Comparison of ENCODE assay signal across 1 cellular context in genomic region chr1:17069452-17070162, GRCh38.
TF ChIP-seq lines count a peak whose summit lies in the region.

No MANE protein-coding gene starts in this region.

TF ChIP-seq in HepG2, 621 proteins besides CTCF, POLR2A, EP300 and RAD21:
- TF ChIP-seq MNT (IDR thresholded peaks at IDR 0.05): peak; percentile 95
- peak; percentile 93 for TF ChIP-seq ZNF768 (CRISPR knock-in tag; IDR thresholded peaks at IDR 0.05)
- TF ChIP-seq ZNF44 (CRISPR knock-in tag; IDR thresholded peaks at IDR 0.05): no peak
- no peak for TF ChIP-seq POGK (CRISPR knock-in tag; conservative IDR thresholded peaks at IDR 0.05)
- TF ChIP-seq ZNF674 (CRISPR knock-in tag; IDR thresholded peaks at IDR 0.05; ENCODE audit: low read depth): no peak
